26 cellular contexts compared by ENCODE assay signal in the genomic region with DNA sequence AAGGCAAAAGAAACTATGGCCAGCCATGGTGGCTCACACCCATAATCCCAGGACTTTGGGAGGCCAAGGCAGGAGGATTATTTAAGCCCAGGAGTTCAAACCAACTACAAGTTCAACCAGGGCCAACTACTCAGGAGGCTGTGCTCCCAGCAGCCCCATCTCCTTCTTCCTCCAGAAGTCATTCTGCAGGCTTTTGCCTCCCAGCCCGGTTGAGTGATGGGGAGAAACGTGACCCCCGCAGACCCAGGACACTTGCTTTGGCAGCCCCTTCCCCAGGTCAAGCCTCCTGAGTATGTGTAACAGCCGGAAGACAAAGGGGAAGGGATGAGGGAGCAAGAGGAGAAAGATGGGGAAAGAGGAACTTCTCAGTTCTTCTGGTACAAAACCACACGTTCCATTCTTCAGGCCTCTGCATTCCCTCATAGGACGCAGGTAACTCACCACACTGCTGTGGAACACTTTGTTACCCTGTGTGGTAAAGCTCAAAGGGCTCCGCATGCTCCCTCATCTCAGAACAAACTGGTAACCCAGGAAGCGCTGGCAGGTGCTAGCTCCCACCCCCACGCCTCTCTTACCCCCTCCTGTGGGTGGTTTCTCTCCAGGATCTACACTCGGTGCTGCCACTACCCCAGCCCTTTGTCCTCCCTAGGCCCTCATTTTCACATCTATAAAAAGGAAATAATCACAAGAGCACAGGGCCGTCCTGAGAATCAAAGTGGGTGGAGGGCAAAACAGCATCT. TPM values are rescaled to one million over a fixed set of nuclear protein-coding genes. Genes with fewer than 3 reads are reported as not detected.
DNase-seq lines count a peak whose midpoint lies in the region; ATAC-seq and TF ChIP-seq lines count a peak whose summit lies in the region.
"Had no signal": no experiment of that assay in that cellular context is flagged by ENCODE, and none has a peak within 500 bp of the region (broad histone marks: within the 10 kb centered on the region; RNA-seq: fewer than 3 reads in every experiment).

No MANE protein-coding gene starts in this region.

- H3K27me3 ChIP-seq in GM23338 (ENCODE audit: insufficient read depth) (0 out of 2 replicates have a peak, but pooled peaks cover 2% of the 10 kb centered on the region), gastroesophageal sphincter (peaks cover 76% of the 10 kb centered on the region)
- H3K27me3 ChIP-seq: BLaER1 treated with 17β-estradiol and CSF1 and Interleukin-3, amounts not matched to agents 10 nM and 100 nM had no signal

- H3K9me3 Mint-ChIP-seq in GM23338 (peaks cover 14% of the 10 kb centered on the region), activated B cell treated with CpG ODN at 0.5 μM for 24 hours (peaks cover 6% of the 10 kb centered on the region)

- H2AFZ ChIP-seq in GM23338 = no peak overlapping the region

- intact Hi-C loops in activated B cell treated with CpG ODN at 0.5 μM for 24 hours (cut with micrococcal nuclease) = no loop called here

- peaks cover 77% of the 10 kb centered on the region for H3K79me2 ChIP-seq in GM23338 (replicated peaks; ENCODE audit: insufficient read depth)

- no peak overlapping the region for H3K27ac ChIP-seq in GM23338 (ENCODE audit: low read depth)
- no peak overlapping the region for H3K27ac ChIP-seq in gastroesophageal sphincter
- H3K27ac ChIP-seq: 22Rv1; BLaER1 treated with 17β-estradiol and CSF1 and Interleukin-3, amounts not matched to agents 10 nM and 100 nM; HL-60; SJSA1 had no signal

- H3K9me2 ChIP-seq in GM23338 (ENCODE audit: insufficient read depth) = no peaks in the 10 kb centered on the region

- H3K36me3 ChIP-seq in GM23338 (ENCODE audit: insufficient read depth) (no peaks in the 10 kb centered on the region; the same call in 1 of the 2 replicates), gastroesophageal sphincter (no peaks in the 10 kb centered on the region)
- H3K36me3 ChIP-seq: BLaER1 treated with 17β-estradiol and CSF1 and Interleukin-3, amounts not matched to agents 10 nM and 100 nM; SJSA1 had no signal

- H3F3A ChIP-seq in GM23338 (replicated peaks; ENCODE audit: low read depth) = peaks cover 8% of the 10 kb centered on the region; the same call in 1 of the 2 replicates

- no peaks in the 10 kb centered on the region; the same call in 1 of the 2 replicates for H4K20me1 ChIP-seq in GM23338 (replicated peaks; ENCODE audit: insufficient read depth)
- H4K20me1 ChIP-seq: BLaER1 treated with 17β-estradiol and CSF1 and Interleukin-3, amounts not matched to agents 10 nM and 100 nM had no signal

- H3K4me3 ChIP-seq in GM23338 (no peak overlapping the region), gastroesophageal sphincter (no peak overlapping the region)
- H3K4me3 ChIP-seq: BLaER1 treated with 17β-estradiol and CSF1 and Interleukin-3, amounts not matched to agents 10 nM and 100 nM; SJSA1 had no signal

- WGBS in gastroesophageal sphincter (ENCODE audit: low coverage in 1 of 2), 2 donors = 61 to 68% methylated on average over 4 to 8 of the region's 11 CpGs

- DNase-seq in NCI-H146 (lab: John Stamatoyannopoulos, UW) (peak; percentile 15), NCI-H146 treated with DMSO at 0.1 percent for 48 hours (lab: John Stamatoyannopoulos, UW; ENCODE audit: unreplicated experiment) (no peak), GM23338 (ENCODE audit: low spot score) (no peak), activated B cell treated with CpG ODN at 0.5 μM for 24 hours (peak; percentile 3), mesenteric fat pad (ENCODE audit: low spot score) (peak; percentile 57)
- no peak for DNase-seq in activated CD4-positive, CD25-positive, alpha-beta regulatory T cell (lab: John Stamatoyannopoulos, UW)
- DNase-seq: ACHN; Calu3; CD4-positive, alpha-beta memory T cell; DMS153; HCEC 1CT; KG1; NCI-H1105 treated with DMSO at 0.1 percent for 48 hours; NCI-H187; NCI-H2227 treated with DMSO at 0.1 percent for 48 hours; NCI-H526; OCI-M1 had no signal

- H3K4me1 Mint-ChIP-seq in GM23338 (peaks cover 36% of the 10 kb centered on the region), activated B cell treated with CpG ODN at 0.5 μM for 24 hours (peaks cover 2% of the 10 kb centered on the region)

- ATAC-seq in GM23338 (no peak; the same call in 2 of the 3 replicates), activated B cell treated with CpG ODN at 0.5 μM for 24 hours (ENCODE audit: low read depth) (no peak), HG02938 (IDR thresholded peaks at IDR 0.05; ENCODE audit: unreplicated experiment) (no peak), gastroesophageal sphincter (no peak)
- ATAC-seq: Right ventricle myocardium inferior had no signal

- POLR2A ChIA-PET in activated B cell treated with CpG ODN at 0.5 μM for 24 hours (lab: Charles Lee) = no interaction called here

- CTCF ChIA-PET in activated B cell treated with CpG ODN at 0.5 μM for 24 hours (lab: Charles Lee) = no interaction called here

- peaks cover 24% of the 10 kb centered on the region for H3K27me3 Mint-ChIP-seq in GM23338 (ENCODE audit: insufficient read depth, low read depth, poor library complexity)
- peaks cover 28% of the 10 kb centered on the region for H3K27me3 Mint-ChIP-seq in activated B cell treated with CpG ODN at 0.5 μM for 24 hours

- H3K4me1 ChIP-seq in GM23338 (ENCODE audit: insufficient read depth) = peaks cover 21% of the 10 kb centered on the region
- peaks cover 0 to 10% (median 0%) of the 10 kb centered on the region in 3 donors for H3K4me1 ChIP-seq in gastroesophageal sphincter

- peaks cover 25% of the 10 kb centered on the region for H3K36me3 Mint-ChIP-seq in GM23338 (ENCODE audit: low read depth)
- H3K36me3 Mint-ChIP-seq in activated B cell treated with CpG ODN at 0.5 μM for 24 hours (ENCODE audit: low read depth) = no peaks in the 10 kb centered on the region

- TF ChIP-seq CTCF in GM23338 (conservative IDR thresholded peaks at IDR 0.05; ENCODE audit: low read depth in 2 of 2) (no peak), activated B cell treated with CpG ODN at 0.5 μM for 24 hours (IDR thresholded peaks at IDR 0.05) (no peak), gastroesophageal sphincter (IDR thresholded peaks at IDR 0.05) (no peak)

- TF ChIP-seq POLR2A in gastroesophageal sphincter (IDR thresholded peaks at IDR 0.05) = no peak

- peak overlapping the region; percentile 64 for H3K4me2 ChIP-seq in GM23338

- peaks cover 0 to 29% (median 0%) of the 10 kb centered on the region in 3 donors for H3K9me3 ChIP-seq in gastroesophageal sphincter
- H3K9me3 ChIP-seq: SJSA1 had no signal

- H3K4me3 Mint-ChIP-seq in GM23338 = no peak overlapping the region
- no peak overlapping the region for H3K4me3 Mint-ChIP-seq in activated B cell treated with CpG ODN at 0.5 μM for 24 hours
- H3K4me3 Mint-ChIP-seq: CD4-positive, alpha-beta memory T cell had no signal

- no peak overlapping the region for H3K27ac Mint-ChIP-seq in GM23338
- no peak overlapping the region for H3K27ac Mint-ChIP-seq in activated B cell treated with CpG ODN at 0.5 μM for 24 hours
- H3K27ac Mint-ChIP-seq: CD4-positive, alpha-beta memory T cell had no signal

- no peak for TF ChIP-seq EP300 in gastroesophageal sphincter (IDR thresholded peaks at IDR 0.05)

TF ChIP-seq in GM23338, 12 proteins besides CTCF, POLR2A, EP300 and RAD21 (continues in another document):
- TF ChIP-seq, protein P1, sequence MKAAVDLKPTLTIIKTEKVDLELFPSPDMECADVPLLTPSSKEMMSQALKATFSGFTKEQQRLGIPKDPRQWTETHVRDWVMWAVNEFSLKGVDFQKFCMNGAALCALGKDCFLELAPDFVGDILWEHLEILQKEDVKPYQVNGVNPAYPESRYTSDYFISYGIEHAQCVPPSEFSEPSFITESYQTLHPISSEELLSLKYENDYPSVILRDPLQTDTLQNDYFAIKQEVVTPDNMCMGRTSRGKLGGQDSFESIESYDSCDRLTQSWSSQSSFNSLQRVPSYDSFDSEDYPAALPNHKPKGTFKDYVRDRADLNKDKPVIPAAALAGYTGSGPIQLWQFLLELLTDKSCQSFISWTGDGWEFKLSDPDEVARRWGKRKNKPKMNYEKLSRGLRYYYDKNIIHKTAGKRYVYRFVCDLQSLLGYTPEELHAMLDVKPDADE (IDR thresholded peaks at IDR 0.05) = no peak
- no peak for TF ChIP-seq ZNF114 (CRISPR knock-in tag; IDR thresholded peaks at IDR 0.05)
- TF ChIP-seq POLR2AphosphoS5 (IDR thresholded peaks at IDR 0.05; ENCODE audit: low read depth) = no peak

RNA-seq across cellular contexts. Expression of a gene that starts 4.0 kb away (rescaled TPM):
- total RNA-seq in GM23338 (2014; rRNA removed; shearing (Covaris generic)) = 5.2 and 7.8 TPM in 2 replicates
- 4.3 and 4.7 TPM in 2 replicates for polyA plus RNA-seq in GM23338 (2016; fragmentation: Nextera tagmentation; extraction: Ambion mirVana)
- total RNA-seq in activated B cell treated with CpG ODN at 0.5 μM for 24 hours = not detected in 2 replicates
- 1.7 TPM for total RNA-seq in mesenteric fat pad
- total RNA-seq in gastroesophageal sphincter = 1 to 10 TPM in 1 of 4 donors, under 1 TPM in 2, not detected in 1; 0.16 to 1.7 (median 0.54) TPM
- total RNA-seq: CD4-positive, alpha-beta memory T cell; HT-29; SJSA1 had no signal
- polyA plus RNA-seq: CD4-positive, alpha-beta memory T cell had no signal

RNA-seq across cellular contexts. Expression of a gene that starts 33.5 kb away (rescaled TPM):
- total RNA-seq in GM23338 (2014; rRNA removed; shearing (Covaris generic)) = 5.9 and 6.8 TPM in 2 replicates
- polyA plus RNA-seq in GM23338 (2016; fragmentation: Nextera tagmentation; extraction: Ambion mirVana) = 2.0 and 2.3 TPM in 2 replicates
- total RNA-seq in activated B cell treated with CpG ODN at 0.5 μM for 24 hours = not detected in 2 replicates
- not detected for total RNA-seq in mesenteric fat pad
- not detected for total RNA-seq in gastroesophageal sphincter
- total RNA-seq: Calu3; CD4-positive, alpha-beta memory T cell; G401; HT-29; Right ventricle myocardium inferior; SJSA1 had no signal
- polyA plus RNA-seq: CD4-positive, alpha-beta memory T cell had no signal

RNA-seq across cellular contexts. Expression of a gene that starts 46.2 kb away (rescaled TPM):
- total RNA-seq in GM23338 (2014; rRNA removed; shearing (Covaris generic)) = 1.8 and 1.9 TPM in 2 replicates
- 1.1 and 1.2 TPM in 2 replicates for polyA plus RNA-seq in GM23338 (2016; fragmentation: Nextera tagmentation; extraction: Ambion mirVana)
- total RNA-seq in activated B cell treated with CpG ODN at 0.5 μM for 24 hours = 0.46 TPM in 1 of 2 replicates, not detected in the other
- total RNA-seq in mesenteric fat pad = 1.3 TPM
- total RNA-seq in gastroesophageal sphincter = 1 to 10 TPM; 1.1 to 3.8 (median 2.7) TPM

Comparison
In these comparisons a context has a peak if more than half of its experiments do, and no peak if none do; other contexts are left out.
1. DNase-seq: peak in NCI-H146 (single experiment), activated B cell treated with CpG ODN at 0.5 μM for 24 hours (single experiment) and mesenteric fat pad (single experiment); none in NCI-H146 treated with DMSO at 0.1 percent for 48 hours (single experiment), GM23338 (single experiment) and activated CD4-positive, CD25-positive, alpha-beta regulatory T cell (0 of 4).